17 cellular contexts compared by ENCODE assay signal in the genomic region with DNA sequence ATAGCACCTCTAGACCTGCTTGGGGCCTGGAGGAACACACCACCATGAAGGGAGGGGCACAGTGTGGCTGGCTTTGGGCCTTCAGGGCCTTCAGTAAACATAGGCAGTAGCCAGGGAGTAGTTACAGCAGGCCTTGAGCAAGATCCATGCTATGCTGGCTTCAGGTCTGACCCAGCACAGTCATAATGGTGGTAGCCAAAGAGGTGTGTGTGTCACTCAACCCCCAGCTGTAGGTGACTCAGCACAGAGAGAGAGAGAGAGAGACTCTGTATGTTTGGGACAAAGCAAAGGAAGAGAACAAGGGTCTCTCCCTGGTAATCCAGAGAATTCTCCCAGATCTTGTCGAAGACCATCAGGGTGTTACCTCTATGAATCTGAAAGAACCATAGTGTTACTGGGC.
"Had no signal": no experiment of that assay in that cellular context is flagged by ENCODE, and none has a peak within 500 bp of the region (broad histone marks: within the 10 kb centered on the region; RNA-seq: fewer than 3 reads in every experiment).

No MANE protein-coding gene starts in this region.

- H3K27me3 ChIP-seq: esophagus muscularis mucosa, right atrium auricular region, transverse colon had no signal

- DNase-seq: activated CD4-positive, alpha-beta T cell treated with anti-CD3 and anti-CD28 coated beads, Interleukin-2, amount 50 U/mL, for 1 hour; activated naive CD4-positive, alpha-beta T cell treated with anti-CD3 and anti-CD28 coated beads, Interleukin-2, amount 10 ng/mL, durations not matched to agents 7 days and 5 days; caudate nucleus; hypothalamus; kidney; left ventricle myocardium superior; mesenchymal stem cell; natural killer cell; stimulated activated CD4-positive, alpha-beta T cell treated with anti-CD3 and anti-CD28 coated beads, Interleukin-4, amount 100 ng/mL, for 24 hours; stimulated activated naive CD4-positive, alpha-beta T cell treated with Interleukin-2 at 50 U/mL for 16 hours; substantia nigra; transverse colon had no signal

- H3K27ac ChIP-seq: esophagus muscularis mucosa, right atrium auricular region, skin epidermis, transverse colon had no signal

- ATAC-seq: activated CD4-positive, CD25-positive, alpha-beta regulatory T cell treated with anti-CD3 and anti-CD28 coated beads, Interleukin-2, amount 50 U/mL, for 24 hours; activated T-helper 17 cell treated with anti-CD3 and anti-CD28 coated beads, Interleukin-2, amount 50 U/mL, for 72 hours; left ventricle myocardium superior; natural killer cell had no signal

- H3K36me3 ChIP-seq: esophagus muscularis mucosa, right atrium auricular region, transverse colon had no signal

- H3K4me1 ChIP-seq: esophagus muscularis mucosa, right atrium auricular region, transverse colon had no signal

- H3K4me3 ChIP-seq: esophagus muscularis mucosa, right atrium auricular region, skin epidermis, transverse colon had no signal
